In genomic region chr10:102342462-102342861, GRCh38 we compare ENCODE assay signal across 11 cellular contexts. TPM values are rescaled to one million over a fixed set of nuclear protein-coding genes. Genes with fewer than 3 reads are reported as not detected.
DNase-seq lines count a peak whose midpoint lies in the region; ATAC-seq and TF ChIP-seq lines count a peak whose summit lies in the region.
"Had no signal": no experiment of that assay in that cellular context is flagged by ENCODE, and none has a peak within 500 bp of the region (broad histone marks: within the 10 kb centered on the region; RNA-seq: fewer than 3 reads in every experiment).

No MANE protein-coding gene starts in this region.

- peak; percentile 37 for DNase-seq in Daoy (ENCODE audit: low read depth)
- DNase-seq in astrocyte of the spinal cord (ENCODE audit: low read depth, low spot score), result peak; percentile 19
- peak; percentile 47 for DNase-seq in kidney tubule cell (ENCODE audit: low spot score)
- DNase-seq in NCI-H1694 treated with DMSO at 0.1 percent for 48 hours (lab: John Stamatoyannopoulos, UW), result no peak
- DNase-seq in type B pancreatic cell (ENCODE audit: extremely low spot score, unreplicated experiment), result no peak
- DNase-seq: aorta, Caco-2, T-helper 2 cell had no signal

- no peak for ATAC-seq in HG03378 (IDR thresholded peaks at IDR 0.05; ENCODE audit: unreplicated experiment)
- ATAC-seq: stimulated activated memory B cell treated with anti-CD40 and anti-IgM and Interleukin-4, amounts not matched to agents 10 μg/mL and 1 μg/mL and 100 μg/mL, for 72 hours had no signal

- H3K36me3 ChIP-seq in HUES48 (ENCODE audit: control insufficient read depth, insufficient read depth, low read length), result peaks cover 5% of the 10 kb centered on the region

- no peak overlapping the region for H3K4me3 Mint-ChIP-seq in type B pancreatic cell
- H3K4me3 Mint-ChIP-seq: stimulated activated memory B cell treated with anti-CD40 and anti-IgM and Interleukin-4, amounts not matched to agents 10 μg/mL and 1 μg/mL and 100 μg/mL, for 72 hours had no signal

- no peaks in the 10 kb centered on the region for H3K27me3 Mint-ChIP-seq in type B pancreatic cell
- H3K27me3 Mint-ChIP-seq: stimulated activated memory B cell treated with anti-CD40 and anti-IgM and Interleukin-4, amounts not matched to agents 10 μg/mL and 1 μg/mL and 100 μg/mL, for 72 hours had no signal

- H3K27me3 ChIP-seq in HUES48 (ENCODE audit: control insufficient read depth, insufficient read depth, low read length), result peaks cover 51% of the 10 kb centered on the region

- no peak overlapping the region for H3K9ac ChIP-seq in HUES48 (ENCODE audit: low read depth, low read length)

- no peak overlapping the region for H3K27ac Mint-ChIP-seq in type B pancreatic cell
- H3K27ac Mint-ChIP-seq: stimulated activated memory B cell treated with anti-CD40 and anti-IgM and Interleukin-4, amounts not matched to agents 10 μg/mL and 1 μg/mL and 100 μg/mL, for 72 hours had no signal

- H3K27ac ChIP-seq in HUES48 (ENCODE audit: low read depth, low read length), result peak overlapping the region; percentile 52

- H3K4me1 Mint-ChIP-seq in type B pancreatic cell (ENCODE audit: unreplicated experiment), result peaks cover 9% of the 10 kb centered on the region
- H3K4me1 Mint-ChIP-seq: stimulated activated memory B cell treated with anti-CD40 and anti-IgM and Interleukin-4, amounts not matched to agents 10 μg/mL and 1 μg/mL and 100 μg/mL, for 72 hours had no signal

- H3K36me3 Mint-ChIP-seq in type B pancreatic cell, result peaks cover 7% of the 10 kb centered on the region

- peaks cover 17% of the 10 kb centered on the region for H3K4me1 ChIP-seq in HUES48 (ENCODE audit: control insufficient read depth, insufficient read depth, low read length)
- H3K4me1 ChIP-seq: Caco-2 had no signal

- H3K9me3 Mint-ChIP-seq in type B pancreatic cell, result no peaks in the 10 kb centered on the region
- H3K9me3 Mint-ChIP-seq: stimulated activated memory B cell treated with anti-CD40 and anti-IgM and Interleukin-4, amounts not matched to agents 10 μg/mL and 1 μg/mL and 100 μg/mL, for 72 hours had no signal

- H3K4me3 ChIP-seq in HUES48 (ENCODE audit: low read depth, low read length) (no peak overlapping the region), astrocyte of the spinal cord (ENCODE audit: low read depth, low read length) (no peak overlapping the region)

- in situ Hi-C loops in astrocyte of the spinal cord (cut with HindIII; ENCODE audit: low sequenced_read_pairs), result no loop called here

- no peaks in the 10 kb centered on the region for H3K9me3 ChIP-seq in HUES48 (ENCODE audit: control insufficient read depth, insufficient read depth, low read length)
- H3K9me3 ChIP-seq: Caco-2 had no signal

- TF ChIP-seq CTCF in astrocyte of the spinal cord (IDR thresholded peaks at IDR 0.05; ENCODE audit: low read depth, low read length), result no peak
- TF ChIP-seq CTCF in type B pancreatic cell (conservative IDR thresholded peaks at IDR 0.05), result no peak

RNA-seq across cellular contexts. Expression of gene NFKB2, which starts 53.0 kb away (rescaled TPM):
- total RNA-seq in Daoy (2014; rRNA removed; shearing (Covaris generic)), result 44.0 and 47.3 TPM in 2 replicates
- total RNA-seq in type B pancreatic cell (ENCODE audit: low replicate concordance), result 29.7 and 47.1 TPM in 2 replicates

Comparison
In these comparisons a context has a peak if more than half of its experiments do, and no peak if none do; other contexts are left out.
1. DNase-seq: peak in Daoy (single experiment), astrocyte of the spinal cord (single experiment) and kidney tubule cell (single experiment); none in NCI-H1694 treated with DMSO at 0.1 percent for 48 hours (single experiment) and type B pancreatic cell (single experiment).